20 cellular contexts compared by ENCODE assay signal in the genomic region with DNA sequence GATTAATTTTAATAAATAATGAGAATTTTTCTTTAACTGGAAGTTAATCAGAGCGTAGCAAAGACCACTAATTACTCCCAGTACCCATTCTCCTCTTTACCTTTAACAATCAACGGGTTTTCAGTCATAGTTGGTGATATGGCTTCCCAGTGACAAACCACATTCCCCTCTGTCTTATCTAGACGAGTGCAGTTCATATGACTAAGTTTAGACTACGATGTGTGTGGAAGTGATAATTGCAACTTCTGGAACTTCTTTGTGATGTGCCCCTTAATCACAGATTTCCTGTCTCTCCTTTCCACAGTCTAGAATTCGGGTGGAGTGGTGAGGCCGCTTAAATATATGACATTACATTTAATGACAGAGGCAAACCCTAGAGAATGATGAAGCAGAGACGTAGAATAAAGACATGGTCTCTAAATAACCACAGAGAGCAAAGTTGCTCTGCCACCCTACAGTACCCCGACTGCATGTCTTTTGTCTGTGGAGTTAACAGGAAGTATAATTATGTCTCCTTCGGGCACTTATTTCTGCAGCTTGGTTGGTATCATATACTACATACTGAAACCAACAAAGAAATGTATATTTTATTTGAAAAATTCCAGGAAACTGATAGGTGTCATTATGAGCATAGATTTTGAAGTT.
DNase-seq lines count a peak whose midpoint lies in the region; FAIRE-seq and TF ChIP-seq lines count a peak whose summit lies in the region.
"Had no signal": no experiment of that assay in that cellular context is flagged by ENCODE, and none has a peak within 500 bp of the region (broad histone marks: within the 10 kb centered on the region; RNA-seq: fewer than 3 reads in every experiment).

No MANE protein-coding gene starts in this region.

- H3K4me1 ChIP-seq in BLaER1 (peaks cover 5% of the 10 kb centered on the region; the same call in 1 of the 2 replicates), MM.1S (ENCODE audit: low read length) (no peaks in the 10 kb centered on the region), hepatocyte (ENCODE audit: insufficient read depth) (no peaks in the 10 kb centered on the region)
- H3K4me1 ChIP-seq: breast epithelium, foreskin keratinocyte, transverse colon had no signal

- 63% methylated on average over 9 of the region's 9 CpGs for WGBS in hepatocyte (ENCODE audit: low lambda C conversion rate, missing lambda C conversion rate)

- H3K79me2 ChIP-seq in MM.1S (ENCODE audit: low read length): no peaks in the 10 kb centered on the region
- H3K79me2 ChIP-seq in hepatocyte: no peaks in the 10 kb centered on the region

- in situ Hi-C loops in KBM-7 (cut with MboI; ENCODE audit: low pct_unique_long_range_greater_than_20kb, low sequenced_read_pairs): no loop called here

- H3K36me3 ChIP-seq in BLaER1: no peaks in the 10 kb centered on the region
- no peaks in the 10 kb centered on the region for H3K36me3 ChIP-seq in MM.1S (replicated peaks; ENCODE audit: insufficient read depth, low read length)
- no peaks in the 10 kb centered on the region for H3K36me3 ChIP-seq in SK-N-MC (ENCODE audit: insufficient read depth, low read length)
- no peaks in the 10 kb centered on the region for H3K36me3 ChIP-seq in hepatocyte (replicated peaks; ENCODE audit: insufficient read depth, low read depth)
- H3K36me3 ChIP-seq: breast epithelium, transverse colon had no signal

- H4K20me1 ChIP-seq in BLaER1: no peaks in the 10 kb centered on the region
- no peaks in the 10 kb centered on the region for H4K20me1 ChIP-seq in MM.1S (ENCODE audit: insufficient read depth, low read length)
- H4K20me1 ChIP-seq in hepatocyte (ENCODE audit: insufficient read depth, poor library complexity, severe bottlenecking): no peaks in the 10 kb centered on the region

- TF ChIP-seq CTCF in MM.1S (IDR thresholded peaks at IDR 0.05; ENCODE audit: low read length) (no peak), hepatocyte (IDR thresholded peaks at IDR 0.05; ENCODE audit: poor library complexity) (no peak)

- peak overlapping the region; percentile 69 for H3K4me2 ChIP-seq in BLaER1
- peak overlapping the region; percentile 38 for H3K4me2 ChIP-seq in MM.1S (ENCODE audit: low read depth, low read length)
- peak overlapping the region; percentile 49 for H3K4me2 ChIP-seq in hepatocyte

- H3K27me3 ChIP-seq in BLaER1 (no peaks in the 10 kb centered on the region), MM.1S (replicated peaks; ENCODE audit: insufficient read depth, low read length) (no peaks in the 10 kb centered on the region), hepatocyte (no peaks in the 10 kb centered on the region)
- H3K27me3 ChIP-seq: breast epithelium, foreskin keratinocyte, transverse colon had no signal

- no peaks in the 10 kb centered on the region; the same call in 1 of the 2 replicates for H3K9me3 ChIP-seq in BLaER1
- no peaks in the 10 kb centered on the region for H3K9me3 ChIP-seq in MM.1S (replicated peaks; ENCODE audit: insufficient read depth, low read length)
- H3K9me3 ChIP-seq in SK-N-MC (ENCODE audit: low read depth, low read length): no peaks in the 10 kb centered on the region
- H3K9me3 ChIP-seq in hepatocyte (ENCODE audit: low read depth): no peaks in the 10 kb centered on the region
- H3K9me3 ChIP-seq: mucosa of descending colon, transverse colon had no signal

- H3K27ac ChIP-seq in BLaER1 (peak overlapping the region; percentile 75), MM.1S (ENCODE audit: low read length) (no peak overlapping the region), SK-N-MC (no peak overlapping the region), hepatocyte (no peak overlapping the region)
- H3K27ac ChIP-seq: breast epithelium, epithelial cell of prostate, foreskin keratinocyte, HL-60, transverse colon had no signal

- H3K4me3 ChIP-seq in BLaER1: peak overlapping the region; percentile 62
- H3K4me3 ChIP-seq in MM.1S (ENCODE audit: low read length): peak overlapping the region; percentile 1; the same call in 1 of the 2 replicates
- H3K4me3 ChIP-seq in SK-N-MC: peak overlapping the region; percentile 52
- no peak overlapping the region for H3K4me3 ChIP-seq in hepatocyte
- H3K4me3 ChIP-seq: mucosa of descending colon, transverse colon had no signal

- H3F3A ChIP-seq in MM.1S (ENCODE audit: insufficient read depth, low read length): no peaks in the 10 kb centered on the region

- DNase-seq in MM.1S: peak; percentile 22
- DNase-seq in SK-N-MC (ENCODE audit: low read depth, low spot score): peak; percentile 12
- no peak for DNase-seq in hepatocyte (ENCODE audit: low spot score)
- no peak for DNase-seq in GM12892 (ENCODE audit: insufficient read length)
- no peak for DNase-seq in KBM-7
- DNase-seq in COLO668 (lab: John Stamatoyannopoulos, UW; ENCODE audit: unreplicated experiment): no peak
- no peak for DNase-seq in activated CD4-positive, alpha-beta T cell treated with anti-CD3 and anti-CD28 coated beads, Interleukin-2, amount 50 U/mL, for 4 hours
- DNase-seq: CD8-positive, alpha-beta memory T cell; dermis blood vessel endothelial cell; foreskin keratinocyte; HCEC 1CT; left colon; mucosa of descending colon; NCI-H1092; retina; transverse colon had no signal

- no peaks in the 10 kb centered on the region for H3K9me2 ChIP-seq in MM.1S (replicated peaks; ENCODE audit: insufficient read depth, low read length)
- no peaks in the 10 kb centered on the region for H3K9me2 ChIP-seq in hepatocyte (replicated peaks; ENCODE audit: insufficient read depth)

- no peak for TF ChIP-seq POLR2A in GM12892 (IDR thresholded peaks at IDR 0.05; ENCODE audit: low read depth, low read length)

- H2AFZ ChIP-seq in MM.1S (ENCODE audit: low read length) (peak overlapping the region; percentile 20; the same call in 1 of the 2 replicates), hepatocyte (peak overlapping the region; percentile 3)

- FAIRE-seq in GM12892 (lab: Jason Lieb, UNC): no peak

- H3K9ac ChIP-seq in BLaER1 (peak overlapping the region; percentile 68), MM.1S (ENCODE audit: low read length) (no peak overlapping the region), SK-N-MC (ENCODE audit: insufficient read length) (peak overlapping the region; percentile 2)

Comparison
In these comparisons a context has a peak if more than half of its experiments do, and no peak if none do; other contexts are left out.
1. DNase-seq: peak in MM.1S (single experiment) and SK-N-MC (single experiment); none in hepatocyte (single experiment), GM12892 (single experiment), KBM-7 (single experiment), COLO668 (single experiment) and activated CD4-positive, alpha-beta T cell treated with anti-CD3 and anti-CD28 coated beads, Interleukin-2, amount 50 U/mL, for 4 hours (0 of 2).
2. Peak in every context shown above with its lines, with median percentiles within 50 percentile points of each other: H3K4me2 ChIP-seq.